Comparison of ENCODE assay signal across 29 cellular contexts in genomic region chr7:127973797-127974196, GRCh38.
"Had no signal": no experiment of that assay in that cellular context is flagged by ENCODE, and none has a peak within 500 bp of the region (broad histone marks: within the 10 kb centered on the region; RNA-seq: fewer than 3 reads in every experiment).

No MANE protein-coding gene starts in this region.

- H3K4me3 Mint-ChIP-seq: activated naive CD4-positive, alpha-beta T cell treated with anti-CD3 and anti-CD28 coated beads for 36 hours; central memory CD8-positive, alpha-beta T cell; immature natural killer cell; memory B cell; natural killer cell; stimulated activated memory B cell treated with anti-CD40 and anti-IgM and Interleukin-4, amounts not matched to agents 10 μg/mL and 1 μg/mL and 100 μg/mL, for 72 hours; stimulated activated naive CD8-positive, alpha-beta T cell treated with anti-CD3 and anti-CD28 coated beads, Interleukin-15, amount 100 ng/mL, for 72 hours; T-helper 1 cell treated with Interleukin-12 subunit alpha and Interleukin-12 subunit beta and Interleukin-4 antibody, amounts not matched to agents 30 μg/mL and 1 μg/mL, for 36 hours had no signal

- H3K4me1 Mint-ChIP-seq: central memory CD8-positive, alpha-beta T cell; stimulated activated naive CD8-positive, alpha-beta T cell treated with anti-CD3 and anti-CD28 coated beads, Interleukin-15, amount 100 ng/mL, for 72 hours had no signal

- H3K9me3 ChIP-seq: neutrophil, right lobe of liver, thyroid gland had no signal

- H3K4me3 ChIP-seq: heart left ventricle, right lobe of liver, skin epidermis, thyroid gland, upper lobe of left lung had no signal

- H3K36me3 ChIP-seq: heart left ventricle, thyroid gland had no signal

- H3K27ac ChIP-seq: heart left ventricle, neutrophil, right lobe of liver, skin epidermis, thyroid gland, upper lobe of left lung, VCaP had no signal

- DNase-seq: activated CD4-positive, alpha-beta T cell treated with anti-CD3 and anti-CD28 coated beads for 4 hours; activated CD4-positive, alpha-beta T cell treated with anti-CD3 and anti-CD28 coated beads, Interleukin-2, amount 50 U/mL, for 48 hours; activated CD8-positive, alpha-beta memory T cell treated with anti-CD3 and anti-CD28 coated beads for 24 hours; activated effector memory CD4-positive, alpha-beta T cell treated with anti-CD3 and anti-CD28 coated beads, Interleukin-2, amount 50 U/mL, for 16 hours; activated naive CD4-positive, alpha-beta T cell treated with anti-CD3 and anti-CD28 coated beads for 36 hours; cortex of kidney; foreskin fibroblast; heart left ventricle; immature natural killer cell; kidney; left colon; midbrain; natural killer cell; right lobe of liver; stimulated activated CD4-positive, alpha-beta T cell treated with anti-CD3 and anti-CD28 coated beads, Interleukin-12 subunit alpha, Interleukin-12 subunit beta, amount 100 ng/mL, for 4 hours; stimulated activated CD4-positive, alpha-beta T cell treated with anti-CD3 and anti-CD28 coated beads, Interleukin-4, amount 100 ng/mL, for 24 hours; stimulated activated naive CD8-positive, alpha-beta T cell treated with anti-CD3 and anti-CD28 coated beads, Interleukin-15, amount 100 ng/mL, for 72 hours; substantia nigra; SW 1271; T-helper 9 cell; thyroid gland; upper lobe of left lung had no signal

- H3K4me1 ChIP-seq: right lobe of liver had no signal

- H3K27me3 Mint-ChIP-seq: central memory CD8-positive, alpha-beta T cell; memory B cell; stimulated activated memory B cell treated with anti-CD40 and anti-IgM and Interleukin-4, amounts not matched to agents 10 μg/mL and 1 μg/mL and 100 μg/mL, for 72 hours; stimulated activated naive CD8-positive, alpha-beta T cell treated with anti-CD3 and anti-CD28 coated beads, Interleukin-15, amount 100 ng/mL, for 72 hours had no signal

- H3K27ac Mint-ChIP-seq: activated naive CD4-positive, alpha-beta T cell treated with anti-CD3 and anti-CD28 coated beads for 36 hours; natural killer cell; stimulated activated memory B cell treated with anti-CD40 and anti-IgM and Interleukin-4, amounts not matched to agents 10 μg/mL and 1 μg/mL and 100 μg/mL, for 72 hours; stimulated activated naive CD8-positive, alpha-beta T cell treated with anti-CD3 and anti-CD28 coated beads, Interleukin-15, amount 100 ng/mL, for 72 hours; T-helper 1 cell treated with Interleukin-12 subunit alpha and Interleukin-12 subunit beta and Interleukin-4 antibody, amounts not matched to agents 30 μg/mL and 1 μg/mL, for 36 hours had no signal

- H3K27me3 ChIP-seq: heart left ventricle, neutrophil, right lobe of liver, thyroid gland, upper lobe of left lung had no signal
